ENCODE assay signal across 31 cellular contexts in the genomic region with DNA sequence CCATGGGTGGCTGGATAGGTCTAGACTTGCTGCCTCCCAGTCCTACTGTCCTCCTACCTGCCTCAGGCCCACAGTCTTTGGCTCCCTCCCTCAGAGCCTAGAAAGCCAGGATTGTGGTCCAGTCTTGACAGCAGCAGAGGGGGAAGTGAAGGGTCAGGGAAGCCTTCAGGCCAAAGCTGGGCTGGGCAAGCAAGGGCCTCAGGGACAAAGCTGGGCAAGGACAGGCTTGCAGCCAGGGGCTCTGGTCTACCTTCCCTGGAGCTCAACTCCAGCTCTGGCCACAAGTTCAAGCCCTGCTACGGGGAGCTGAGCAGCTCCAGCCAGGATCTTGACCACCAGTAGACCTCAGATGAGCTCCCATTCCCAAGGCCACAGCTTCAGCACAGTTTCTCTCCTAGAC. TPM values are rescaled to one million over a fixed set of nuclear protein-coding genes. Genes with fewer than 3 reads are reported as not detected.
"Had no signal": no experiment of that assay in that cellular context is flagged by ENCODE, and none has a peak within 500 bp of the region (broad histone marks: within the 10 kb centered on the region; RNA-seq: fewer than 3 reads in every experiment).

No MANE protein-coding gene starts in this region.

- H3K4me3 Mint-ChIP-seq: activated B cell treated with CpG ODN at 0.5 μM for 24 hours; activated CD8-positive, alpha-beta memory T cell treated with anti-CD3 and anti-CD28 coated beads, Interleukin-2, amount 10 ng/mL, durations not matched to agents 7 days and 5 days; activated CD8-positive, alpha-beta T cell treated with anti-CD3 and anti-CD28 coated beads, Interleukin-2, amount 10 ng/mL, durations not matched to agents 7 days and 5 days; activated naive CD8-positive, alpha-beta T cell; nephron; type B pancreatic cell had no signal

- H3K4me3 ChIP-seq: adrenal gland, heart right ventricle, left ventricle myocardium inferior, ovary, prostate gland, thoracic aorta, vagina had no signal

- ATAC-seq: activated CD8-positive, alpha-beta memory T cell treated with anti-CD3 and anti-CD28 coated beads, Interleukin-2, amount 10 ng/mL, durations not matched to agents 7 days and 5 days; activated CD8-positive, alpha-beta T cell treated with anti-CD3 and anti-CD28 coated beads, Interleukin-2, amount 10 ng/mL, durations not matched to agents 7 days and 5 days; heart right ventricle; sciatic nerve had no signal

- H3K27ac Mint-ChIP-seq: activated B cell treated with CpG ODN at 0.5 μM for 24 hours; activated CD8-positive, alpha-beta memory T cell treated with anti-CD3 and anti-CD28 coated beads, Interleukin-2, amount 10 ng/mL, durations not matched to agents 7 days and 5 days; activated CD8-positive, alpha-beta T cell treated with anti-CD3 and anti-CD28 coated beads, Interleukin-2, amount 10 ng/mL, durations not matched to agents 7 days and 5 days; activated naive CD8-positive, alpha-beta T cell; activated T-helper 2 cell treated with anti-CD3 and anti-CD28 coated beads, Interferon-gamma antibody, Interleukin-2, Interleukin-4, amounts not matched to agents 10 μg/mL and 5 μg/mL and 100 μg/mL, durations not matched to agents 14 hours and 24 hours and 36 hours; nephron; type B pancreatic cell had no signal

- H3K4me1 ChIP-seq: adrenal gland, heart right ventricle, left ventricle myocardium inferior, prostate gland, vagina had no signal

- H3K27me3 ChIP-seq: adrenal gland, brain microvascular endothelial cell, neutrophil, ovary, vagina had no signal

- DNase-seq: activated B cell treated with CpG ODN at 0.5 μM for 24 hours; activated CD8-positive, alpha-beta memory T cell treated with anti-CD3 and anti-CD28 coated beads, Interleukin-2, amount 10 ng/mL, durations not matched to agents 7 days and 5 days; activated CD8-positive, alpha-beta T cell treated with anti-CD3 and anti-CD28 coated beads, Interleukin-2, amount 10 ng/mL, durations not matched to agents 7 days and 5 days; activated naive CD4-positive, alpha-beta T cell treated with Interleukin-2 at 50 U/mL for 16 hours; activated T-cell treated with anti-CD3 and anti-CD28 coated beads, Interleukin-2, amount 50 U/mL, for 48 hours; brain microvascular endothelial cell; caudate nucleus; foreskin fibroblast; heart right ventricle; left ventricle myocardium inferior; retina; small intestine; stimulated activated CD4-positive, alpha-beta T cell treated with anti-CD3 and anti-CD28 coated beads, Interleukin-1b, Interleukin-23, amount 100 ng/mL, for 48 hours; stimulated activated naive CD4-positive, alpha-beta T cell; T-helper 2 cell had no signal

- H3K36me3 ChIP-seq: adrenal gland, brain microvascular endothelial cell, heart right ventricle, left ventricle myocardium inferior, neutrophil, ovary, prostate gland, thoracic aorta, vagina had no signal

- H3K36me3 Mint-ChIP-seq: activated CD8-positive, alpha-beta memory T cell treated with anti-CD3 and anti-CD28 coated beads, Interleukin-2, amount 10 ng/mL, durations not matched to agents 7 days and 5 days; activated naive CD8-positive, alpha-beta T cell; type B pancreatic cell had no signal

- H3K27ac ChIP-seq: adrenal gland, brain microvascular endothelial cell, heart right ventricle, left ventricle myocardium inferior, neutrophil, ovary, prostate gland, thoracic aorta, vagina had no signal

- H3K4me1 Mint-ChIP-seq: activated B cell treated with CpG ODN at 0.5 μM for 24 hours; activated CD8-positive, alpha-beta memory T cell treated with anti-CD3 and anti-CD28 coated beads, Interleukin-2, amount 10 ng/mL, durations not matched to agents 7 days and 5 days; nephron had no signal

- H3K9me3 ChIP-seq: adrenal gland, heart right ventricle, left ventricle myocardium inferior, neutrophil, ovary, prostate gland, thoracic aorta, vagina had no signal

- H3K9me3 Mint-ChIP-seq: activated B cell treated with CpG ODN at 0.5 μM for 24 hours; activated T-helper 2 cell treated with anti-CD3 and anti-CD28 coated beads, Interferon-gamma antibody, Interleukin-2, Interleukin-4, amounts not matched to agents 10 μg/mL and 5 μg/mL and 100 μg/mL, durations not matched to agents 14 hours and 24 hours and 36 hours; nephron; type B pancreatic cell had no signal

RNA-seq across cellular contexts. Expression of a gene that starts 14.9 kb away (rescaled TPM):
- total RNA-seq: activated B cell treated with CpG ODN at 0.5 μM for 24 hours; activated CD8-positive, alpha-beta memory T cell treated with anti-CD3 and anti-CD28 coated beads, Interleukin-2, amount 10 ng/mL, durations not matched to agents 7 days and 5 days; activated CD8-positive, alpha-beta T cell treated with anti-CD3 and anti-CD28 coated beads, Interleukin-2, amount 10 ng/mL, durations not matched to agents 7 days and 5 days; activated T-helper 2 cell treated with anti-CD3 and anti-CD28 coated beads, Interferon-gamma antibody, Interleukin-2, Interleukin-4, amounts not matched to agents 10 μg/mL and 5 μg/mL and 100 μg/mL, durations not matched to agents 14 hours and 24 hours and 36 hours; endothelial cell of umbilical vein; lung microvascular endothelial cell; mesenteric fat pad; mucosa of gallbladder; prostate gland; subcutaneous adipose tissue; thoracic aorta; vagina had no signal
- polyA plus RNA-seq: endothelial cell of umbilical vein, small intestine had no signal
